Comparison of ENCODE assay signal across 25 cellular contexts in genomic region chr5:168375214-168375613, GRCh38.
A peak's percentile ranks its signal among the peaks of the same experiment; 100 is the strongest.
DNase-seq lines count a peak whose midpoint lies in the region; ATAC-seq, FAIRE-seq and TF ChIP-seq lines count a peak whose summit lies in the region.
"Had no signal": no experiment of that assay in that cellular context is flagged by ENCODE, and none has a peak within 500 bp of the region (broad histone marks: within the 10 kb centered on the region; RNA-seq: fewer than 3 reads in every experiment).

No MANE protein-coding gene starts in this region.

- CTCF ChIA-PET in HepG2 (lab: Yijun Ruan, JAX; ENCODE audit: low intra/inter-chr PET ratio, low total read pairs) = no interaction called here

- no peak for ATAC-seq in HepG2
- ATAC-seq in left lobe of liver = peak; percentile 93
- ATAC-seq: GM12878 had no signal

- H4K20me1 ChIP-seq in HepG2 (ENCODE audit: insufficient read depth, low read length) = no peaks in the 10 kb centered on the region
- H4K20me1 ChIP-seq in GM23248 (ENCODE audit: insufficient read depth) = no peaks in the 10 kb centered on the region
- H4K20me1 ChIP-seq: BLaER1 had no signal

- POLR2A ChIA-PET in HepG2 (lab: Yijun Ruan, JAX) = no interaction called here

- 58% methylated on average over 7 of the region's 7 CpGs for WGBS in liver
- WGBS in HepG2 (ENCODE audit: low lambda C conversion rate) = 92% methylated on average over 7 of the region's 7 CpGs
- 95 to 98% methylated on average over 7 of the region's 7 CpGs for WGBS in GM23248 (ENCODE audit: low coverage in 1 of 2, low lambda C conversion rate in 2 of 2, missing lambda C conversion rate in 2 of 2), 2 experiments

- H2AFZ ChIP-seq in HepG2 (ENCODE audit: low read length) (no peak overlapping the region), GM23248 (no peak overlapping the region)

- H3K79me2 ChIP-seq in HepG2 (ENCODE audit: insufficient read depth, low read length) (no peaks in the 10 kb centered on the region), GM23248 (ENCODE audit: insufficient read depth) (no peaks in the 10 kb centered on the region)

- no peak overlapping the region for H3K9ac ChIP-seq in liver (ENCODE audit: low read depth in 1 of 2, low read length in 2 of 2)
- H3K9ac ChIP-seq in HepG2 (ENCODE audit: insufficient read depth, low read depth, low read length) = no peak overlapping the region
- no peak overlapping the region for H3K9ac ChIP-seq in GM23248
- H3K9ac ChIP-seq: BLaER1 had no signal

- peak in 1 of 2 donors; percentile 46 for TF ChIP-seq RAD21 in liver (IDR thresholded peaks at IDR 0.05)
- no peak for TF ChIP-seq RAD21 in HepG2 (CRISPR knock-in tag; IDR thresholded peaks at IDR 0.05)

- TF ChIP-seq EP300 in HepG2 (IDR thresholded peaks at IDR 0.05; ENCODE audit: low read depth in 2 of 2, low read length in 2 of 2) (no peak), HepG2 (CRISPR knock-in tag; IDR thresholded peaks at IDR 0.05; ENCODE audit: borderline replicate concordance) (no peak)

- H3K4me2 ChIP-seq in HepG2 (ENCODE audit: low read depth, low read length) (no peak overlapping the region), GM23248 (ENCODE audit: unreplicated experiment) (no peak overlapping the region)
- H3K4me2 ChIP-seq: BLaER1 had no signal

- H3K4me3 ChIP-seq in liver (ENCODE audit: low read depth in 1 of 3, low read length in 3 of 3) (no peak overlapping the region), HepG2 (replicated peaks in 1 of 3; ENCODE audit: insufficient read depth in 1 of 3, low read depth in 2 of 3, low read length in 3 of 3) (no peak overlapping the region), GM23248 (no peak overlapping the region)
- H3K4me3 ChIP-seq: BLaER1, GM12878 had no signal

- no peaks in the 10 kb centered on the region for H3F3A ChIP-seq in GM23248 (ENCODE audit: insufficient read depth)

- BruUV-seq in HepG2 (replicated peaks; lab: Mats Ljungman, UMichigan) = no TSS peak

- in situ Hi-C loops in HepG2 (cut with HindIII; ENCODE audit: extremely low pct_ligation_motif_present, low pct_unique_long_range_greater_than_20kb) (no loop called here), GM23248 (cut with MboI) (no loop called here)

- TF ChIP-seq CTCF in liver (IDR thresholded peaks at IDR 0.05; ENCODE audit: low read depth, low read length, missing input control) = no peak
- no peak for TF ChIP-seq CTCF in HepG2 (CRISPR knock-in tag; IDR thresholded peaks at IDR 0.05)

- peaks cover 0 to 6% (median 3%) of the 10 kb centered on the region in 4 donors for H3K36me3 ChIP-seq in liver (ENCODE audit: control insufficient read depth in 4 of 4, insufficient read depth in 3 of 4, low read depth in 1 of 4, low read length in 3 of 4)
- H3K36me3 ChIP-seq in HepG2 (replicated peaks in 1 of 2; ENCODE audit: control insufficient read depth in 1 of 2, insufficient read depth in 2 of 2, low read length in 2 of 2) = no peaks in the 10 kb centered on the region
- no peaks in the 10 kb centered on the region for H3K36me3 ChIP-seq in GM23248 (ENCODE audit: low read depth)
- H3K36me3 ChIP-seq: BE2C, BLaER1 had no signal

- H3K27ac ChIP-seq in liver (ENCODE audit: low read depth in 1 of 2, low read length in 2 of 2) = no peak overlapping the region
- no peak overlapping the region for H3K27ac ChIP-seq in HepG2 (ENCODE audit: extremely low read length, insufficient read depth, low read length)
- H3K27ac ChIP-seq in GM23248 = no peak overlapping the region
- H3K27ac ChIP-seq: BLaER1 had no signal

- TF ChIP-seq POLR2A in HepG2 (IDR thresholded peaks at IDR 0.05; ENCODE audit: insufficient read depth in 1 of 2, low read depth in 2 of 2, low read length in 2 of 2) = no peak

- H3K4me1 ChIP-seq in liver (ENCODE audit: control insufficient read depth in 4 of 4, insufficient read depth in 4 of 4, low read length in 3 of 4) = peaks cover 0 to 6% (median 0%) of the 10 kb centered on the region in 4 donors
- no peaks in the 10 kb centered on the region for H3K4me1 ChIP-seq in HepG2 (ENCODE audit: insufficient read depth, low read length)
- no peaks in the 10 kb centered on the region for H3K4me1 ChIP-seq in GM23248 (ENCODE audit: insufficient read depth)
- H3K4me1 ChIP-seq: BE2C, BLaER1 had no signal

- intact Hi-C loops in HepG2 (cut with micrococcal nuclease; ENCODE audit: unreplicated experiment) = no loop called here

- FAIRE-seq in HepG2 (lab: Jason Lieb, UNC) = no peak
- FAIRE-seq: A204.1, GM12878, GM12892, GM18507 had no signal

- H3K9me2 ChIP-seq in GM23248 (ENCODE audit: insufficient read depth) = no peaks in the 10 kb centered on the region

- DNase-seq in HepG2 (ENCODE audit: low spot score) (no peak), left lobe of liver (ENCODE audit: low spot score) (peak; percentile 47), MV-4-11 (lab: John Stamatoyannopoulos, UW) (no peak), GM23248 (no peak)
- DNase-seq: 8988T; ACHN; BE2C; C1 segment of cervical spinal cord; CD4-positive, alpha-beta memory T cell; CD4-positive, CD25-positive, alpha-beta regulatory T cell; CD8-positive, alpha-beta memory T cell; COR-L47; DMS 273 treated with DMSO at 0.1 percent for 48 hours; DMS153; DMS53; DMS79; DND-41; EL; GDM1 had no signal

- no peaks in the 10 kb centered on the region for H3K27me3 ChIP-seq in liver (ENCODE audit: control insufficient read depth in 4 of 4, insufficient read depth in 4 of 4, low read length in 3 of 4)
- no peaks in the 10 kb centered on the region for H3K27me3 ChIP-seq in HepG2 (ENCODE audit: control insufficient read depth in 1 of 2, insufficient read depth in 2 of 2, low read length in 2 of 2)
- no peaks in the 10 kb centered on the region for H3K27me3 ChIP-seq in GM23248 (replicated peaks; ENCODE audit: insufficient read depth)
- H3K27me3 ChIP-seq: BLaER1 had no signal

- no peaks in the 10 kb centered on the region for H3K9me3 ChIP-seq in liver (ENCODE audit: control insufficient read depth in 4 of 4, low read length in 3 of 4)
- H3K9me3 ChIP-seq in HepG2 (ENCODE audit: low read length) = no peaks in the 10 kb centered on the region
- H3K9me3 ChIP-seq in GM23248 (ENCODE audit: low read depth) = no peaks in the 10 kb centered on the region
- H3K9me3 ChIP-seq: BE2C had no signal

TF ChIP-seq in liver, 16 proteins besides CTCF, POLR2A, EP300 and RAD21 (continues in another document):
- TF ChIP-seq SP1 (IDR thresholded peaks at IDR 0.05) (peak; percentile 17), GABPA (IDR thresholded peaks at IDR 0.05 in 1 of 2, conservative IDR thresholded peaks at IDR 0.05 in 1 of 2) (no peak), EGR1 (IDR thresholded peaks at IDR 0.05; ENCODE audit: low read depth in 2 of 2) (no peak), JUND (IDR thresholded peaks at IDR 0.05) (no peak), RXRA (IDR thresholded peaks at IDR 0.05) (peak; percentile 48 to 58), ZBTB33 (IDR thresholded peaks at IDR 0.05) (no peak), NR2F2 (IDR thresholded peaks at IDR 0.05) (no peak), FOXA2 (IDR thresholded peaks at IDR 0.05) (no peak), FOXA1 (IDR thresholded peaks at IDR 0.05) (no peak), YY1 (IDR thresholded peaks at IDR 0.05) (no peak)
- TF ChIP-seq, protein P1, sequence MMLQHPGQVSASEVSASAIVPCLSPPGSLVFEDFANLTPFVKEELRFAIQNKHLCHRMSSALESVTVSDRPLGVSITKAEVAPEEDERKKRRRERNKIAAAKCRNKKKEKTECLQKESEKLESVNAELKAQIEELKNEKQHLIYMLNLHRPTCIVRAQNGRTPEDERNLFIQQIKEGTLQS (IDR thresholded peaks at IDR 0.05) = no peak

TF ChIP-seq in HepG2, 621 proteins besides CTCF, POLR2A, EP300 and RAD21:
- TF ChIP-seq JUND (CRISPR knock-in tag; IDR thresholded peaks at IDR 0.05) = no peak
- TF ChIP-seq NCOA2 (CRISPR knock-in tag; IDR thresholded peaks at IDR 0.05) = no peak
- no peak for TF ChIP-seq ZNF781 (CRISPR knock-in tag; IDR thresholded peaks at IDR 0.05; ENCODE audit: borderline replicate concordance, not compliant biosample characterization)
- TF ChIP-seq ZNF414 (CRISPR knock-in tag; IDR thresholded peaks at IDR 0.05) = no peak
